ENCODE assay signal across 10 cellular contexts in the genomic region with DNA sequence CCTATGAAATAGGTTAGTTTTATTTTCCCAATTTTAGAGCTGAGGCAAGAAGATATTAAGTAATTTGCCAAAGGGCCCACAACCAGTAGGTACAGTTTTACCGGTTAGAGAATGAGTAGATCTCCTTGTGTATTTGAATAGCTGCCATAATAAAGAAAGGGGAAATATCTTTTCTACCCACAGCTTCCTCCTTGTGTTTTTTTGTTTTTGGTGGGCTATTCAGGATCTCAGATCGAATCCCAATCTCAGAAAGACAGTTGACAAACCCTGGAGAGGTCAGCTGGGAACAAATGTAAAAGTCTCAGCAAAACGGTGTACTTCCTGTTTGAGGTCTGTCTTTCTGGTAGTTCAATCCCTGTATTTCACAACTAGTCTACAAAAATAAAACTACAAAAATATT. TPM values are rescaled to one million over a fixed set of nuclear protein-coding genes. Genes with fewer than 3 reads are reported as not detected.
DNase-seq lines count a peak whose midpoint lies in the region; ATAC-seq and TF ChIP-seq lines count a peak whose summit lies in the region.
"Had no signal": no experiment of that assay in that cellular context is flagged by ENCODE, and none has a peak within 500 bp of the region (broad histone marks: within the 10 kb centered on the region; RNA-seq: fewer than 3 reads in every experiment).

No MANE protein-coding gene starts in this region.

- no peak overlapping the region for H3K9ac ChIP-seq in neuronal stem cell (ENCODE audit: low read depth, low read length, poor library complexity)

- H3K4ac ChIP-seq in neuronal stem cell (ENCODE audit: low read length): no peak overlapping the region

- no peak overlapping the region for H2BK12ac ChIP-seq in neuronal stem cell (ENCODE audit: low read length)

- peak in 1 of 4 donors; percentile 19 for DNase-seq in body of pancreas
- DNase-seq in pons (ENCODE audit: low spot score): peak; percentile 45
- DNase-seq in neuronal stem cell (ENCODE audit: low spot score): no peak
- DNase-seq in germinal center (ENCODE audit: low spot score): no peak
- DNase-seq in stimulated activated CD4-positive, alpha-beta T cell treated with anti-CD3 and anti-CD28 coated beads, Interleukin-1b, Interleukin-23, amount 100 ng/mL, for 48 hours: no peak
- DNase-seq in NCI-H2171 treated with DMSO at 0.1 percent for 48 hours (lab: John Stamatoyannopoulos, UW): no peak

- H3K18ac ChIP-seq in neuronal stem cell (ENCODE audit: low read length): no peak overlapping the region

- H2BK120ac ChIP-seq in neuronal stem cell (ENCODE audit: low read depth, low read length): no peak overlapping the region

- 21 to 22% methylated on average over 3 of the region's 3 CpGs for WGBS in body of pancreas, 2 donors
- no CpG with 5 or more reads among the region's 3 CpGs for WGBS in neuronal stem cell (ENCODE audit: extremely low coverage in 2 of 2, insufficient read length in 2 of 2, insufficient replicate concordance in 1 of 2), 2 donors

- no peak overlapping the region for H2AFZ ChIP-seq in neuronal stem cell (ENCODE audit: low read length)

- no peaks in the 10 kb centered on the region for H3K9me3 ChIP-seq in body of pancreas
- H3K9me3 ChIP-seq in neuronal stem cell (replicated peaks in 1 of 2; ENCODE audit: control insufficient read depth in 2 of 2, insufficient read depth in 1 of 2, low read depth in 1 of 2, low read length in 2 of 2): no peaks in the 10 kb centered on the region

- H3K4me3 ChIP-seq in body of pancreas (no peak overlapping the region), neuronal stem cell (ENCODE audit: low read length in 2 of 2) (no peak overlapping the region)

- H2AK5ac ChIP-seq in neuronal stem cell (ENCODE audit: low read depth, low read length): no peak overlapping the region

- no peak for TF ChIP-seq CTCF in body of pancreas (IDR thresholded peaks at IDR 0.05)

- no peak for TF ChIP-seq POLR2A in body of pancreas (IDR thresholded peaks at IDR 0.05)

- H2BK5ac ChIP-seq in neuronal stem cell (ENCODE audit: low read length): no peak overlapping the region

- peaks cover 27% of the 10 kb centered on the region for H3K4me1 ChIP-seq in body of pancreas
- no peaks in the 10 kb centered on the region for H3K4me1 ChIP-seq in neuronal stem cell (ENCODE audit: control insufficient read depth in 2 of 2, insufficient read depth in 1 of 2, low read depth in 1 of 2, low read length in 2 of 2)

- ATAC-seq in GM19395 (IDR thresholded peaks at IDR 0.05; ENCODE audit: unreplicated experiment) (peak; percentile 40), HG03354 (IDR thresholded peaks at IDR 0.05; ENCODE audit: poor library complexity, severe bottlenecking, unreplicated experiment) (peak; percentile 40), body of pancreas (no peak)
- ATAC-seq: HCT116 had no signal

- H3K79me1 ChIP-seq in neuronal stem cell (ENCODE audit: low read depth, low read length): no peaks in the 10 kb centered on the region

- no peaks in the 10 kb centered on the region for H3K27me3 ChIP-seq in body of pancreas
- no peaks in the 10 kb centered on the region for H3K27me3 ChIP-seq in neuronal stem cell (ENCODE audit: control insufficient read depth in 3 of 3, insufficient read depth in 3 of 3, low read depth in 1 of 3, low read length in 3 of 3)

- H3K4me2 ChIP-seq in neuronal stem cell (ENCODE audit: insufficient read depth, low read length, poor library complexity, severe bottlenecking): no peak overlapping the region

- no peak overlapping the region for H3K23ac ChIP-seq in neuronal stem cell (ENCODE audit: low read depth, low read length, poor library complexity)

- intact Hi-C loops in body of pancreas (cut with DNase I): no loop called here

- no peak overlapping the region for H2BK15ac ChIP-seq in neuronal stem cell (ENCODE audit: low read length)

- H3K27ac ChIP-seq in body of pancreas: peak overlapping the region; percentile 23 to 60 (median 32)
- no peak overlapping the region for H3K27ac ChIP-seq in neuronal stem cell (replicated peaks; ENCODE audit: low read length)
- H3K27ac ChIP-seq: epithelial cell of prostate had no signal

- no peaks in the 10 kb centered on the region for H3K36me3 ChIP-seq in body of pancreas (replicated peaks in 1 of 2; ENCODE audit: insufficient read depth in 1 of 2, low read depth in 2 of 2)
- no peaks in the 10 kb centered on the region for H3K36me3 ChIP-seq in neuronal stem cell (replicated peaks in 1 of 2; ENCODE audit: control insufficient read depth in 2 of 2, insufficient read depth in 2 of 2, low read length in 2 of 2)

- no peak overlapping the region for H4K8ac ChIP-seq in neuronal stem cell (ENCODE audit: low read depth, low read length)

- no peak overlapping the region for H3K14ac ChIP-seq in neuronal stem cell (ENCODE audit: low read length)

- no peak overlapping the region for H4K91ac ChIP-seq in neuronal stem cell (ENCODE audit: low read depth, low read length, poor library complexity)

RNA-seq across cellular contexts. Expression of a gene that starts 11.8 kb away (rescaled TPM):
- total RNA-seq in body of pancreas: 1 to 10 TPM; 6.7 to 7.9 TPM
- 21.3 TPM for polyA plus RNA-seq in neuronal stem cell (2013, experiment 1 of 2)
- 21.4 TPM for polyA plus RNA-seq in neuronal stem cell (2013, experiment 2 of 2)

RNA-seq across cellular contexts. Expression of a gene that starts 12.1 kb away (rescaled TPM):
- total RNA-seq in body of pancreas: 10 to 100 TPM; 15.8 to 21.3 TPM
- 6.9 TPM for polyA plus RNA-seq in neuronal stem cell (2013, experiment 1 of 2)
- 6.9 TPM for polyA plus RNA-seq in neuronal stem cell (2013, experiment 2 of 2)

RNA-seq across cellular contexts. Expression of a gene that starts 42.2 kb away (rescaled TPM):
- total RNA-seq in body of pancreas: 10 to 100 TPM; 21.3 to 27.0 TPM
- 52.3 TPM for polyA plus RNA-seq in neuronal stem cell (2013, experiment 1 of 2)
- polyA plus RNA-seq in neuronal stem cell (2013, experiment 2 of 2): 50.0 TPM

RNA-seq across cellular contexts. Expression of a gene that starts 42.3 kb away (rescaled TPM):
- 10 to 100 TPM in 1 of 2 donors, 1 to 10 TPM in 1; 5.6 to 10.1 TPM for total RNA-seq in body of pancreas
- 23.7 TPM for polyA plus RNA-seq in neuronal stem cell (2013, experiment 1 of 2)
- polyA plus RNA-seq in neuronal stem cell (2013, experiment 2 of 2): 23.9 TPM
